Comparison of ENCODE assay signal across 9 cellular contexts in genomic region chr5:79416499-79416898, GRCh38.
DNase-seq lines count a peak whose midpoint lies in the region; ATAC-seq and TF ChIP-seq lines count a peak whose summit lies in the region.
"Had no signal": no experiment of that assay in that cellular context is flagged by ENCODE, and none has a peak within 500 bp of the region (broad histone marks: within the 10 kb centered on the region; RNA-seq: fewer than 3 reads in every experiment).

No MANE protein-coding gene starts in this region.

- H3K36me3 ChIP-seq in SJCRH30 (no peaks in the 10 kb centered on the region), spleen (no peaks in the 10 kb centered on the region)

- H3K27me3 ChIP-seq in SJCRH30 (no peaks in the 10 kb centered on the region), spleen (replicated peaks in 1 of 7) (no peaks in the 10 kb centered on the region)

- intact Hi-C loops in spleen (cut with DNase I; ENCODE audit: low total_unique reads): no loop called here

- H3K4me1 ChIP-seq in SJCRH30: no peaks in the 10 kb centered on the region
- peaks cover 0 to 8% (median 0%) of the 10 kb centered on the region in 6 donors for H3K4me1 ChIP-seq in spleen

- no peak overlapping the region for H3K27ac Mint-ChIP-seq in T-helper 2 cell treated with Interferon-gamma antibody and Interleukin-4, amounts not matched to agents 5 μg/mL and 100 μg/mL, for 36 hours

- H3K4me3 Mint-ChIP-seq in T-helper 2 cell treated with Interferon-gamma antibody and Interleukin-4, amounts not matched to agents 5 μg/mL and 100 μg/mL, for 36 hours: no peak overlapping the region

- H3K4me3 ChIP-seq in SJCRH30 (no peak overlapping the region), spleen (peak overlapping the region in 1 of 8 donors; percentile 15)

- ATAC-seq in GM19397 (IDR thresholded peaks at IDR 0.05; ENCODE audit: unreplicated experiment) (peak; percentile 58), HG03175 (IDR thresholded peaks at IDR 0.05; ENCODE audit: unreplicated experiment) (peak; percentile 94)

- no peaks in the 10 kb centered on the region for H3K27me3 Mint-ChIP-seq in T-helper 2 cell treated with Interferon-gamma antibody and Interleukin-4, amounts not matched to agents 5 μg/mL and 100 μg/mL, for 36 hours (ENCODE audit: low read depth)

- H3K36me3 Mint-ChIP-seq in T-helper 2 cell treated with Interferon-gamma antibody and Interleukin-4, amounts not matched to agents 5 μg/mL and 100 μg/mL, for 36 hours (ENCODE audit: low read depth): no peaks in the 10 kb centered on the region

- H3K4me1 Mint-ChIP-seq in T-helper 2 cell treated with Interferon-gamma antibody and Interleukin-4, amounts not matched to agents 5 μg/mL and 100 μg/mL, for 36 hours (ENCODE audit: low read depth): peaks cover 5% of the 10 kb centered on the region

- no peaks in the 10 kb centered on the region for H3K9me3 ChIP-seq in SJCRH30 (replicated peaks)
- H3K9me3 ChIP-seq in spleen: no peaks in the 10 kb centered on the region

- TF ChIP-seq CTCF in spleen (IDR thresholded peaks at IDR 0.05 in 8 of 11, conservative IDR thresholded peaks at IDR 0.05 in 3 of 11): no peak

- DNase-seq in CD1c-positive myeloid dendritic cell (ENCODE audit: extremely low spot score) (peak; percentile 37), brain pericyte (ENCODE audit: low read depth, low spot score) (peak; percentile 42), SJCRH30 (no peak), spleen (no peak)
- no peak for DNase-seq in T-helper 2 cell treated with Interferon-gamma antibody and Interleukin-4, amounts not matched to agents 5 μg/mL and 100 μg/mL, for 36 hours (ENCODE audit: low spot score)
- no peak for DNase-seq in activated T-cell treated with anti-CD3 and anti-CD28 coated beads, Interleukin-2, amount 50 U/mL, for 48 hours
- DNase-seq: stimulated activated CD4-positive, alpha-beta T cell treated with anti-CD3 and anti-CD28 coated beads, Interleukin-2, amount 100 ng/mL, for 24 hours had no signal

- H3K27ac ChIP-seq in SJCRH30 (no peak overlapping the region), spleen (no peak overlapping the region)

- 51 to 71% (median 58%) methylated on average over 2 of the region's 2 CpGs for WGBS in spleen, 5 donors

- no peaks in the 10 kb centered on the region for H3K9me3 Mint-ChIP-seq in T-helper 2 cell treated with Interferon-gamma antibody and Interleukin-4, amounts not matched to agents 5 μg/mL and 100 μg/mL, for 36 hours

- no peak for TF ChIP-seq POLR2A in spleen (IDR thresholded peaks at IDR 0.05)

Comparison
In these comparisons a context has a peak if more than half of its experiments do, and no peak if none do; other contexts are left out.
1. DNase-seq: peak in CD1c-positive myeloid dendritic cell (single experiment) and brain pericyte (single experiment); none in T-helper 2 cell treated with Interferon-gamma antibody and Interleukin-4, amounts not matched to agents 5 μg/mL and 100 μg/mL, for 36 hours (single experiment), SJCRH30 (0 of 2), spleen (single experiment) and activated T-cell treated with anti-CD3 and anti-CD28 coated beads, Interleukin-2, amount 50 U/mL, for 48 hours (0 of 2).